Comparison of ENCODE assay signal across 25 cellular contexts in the genomic region with DNA sequence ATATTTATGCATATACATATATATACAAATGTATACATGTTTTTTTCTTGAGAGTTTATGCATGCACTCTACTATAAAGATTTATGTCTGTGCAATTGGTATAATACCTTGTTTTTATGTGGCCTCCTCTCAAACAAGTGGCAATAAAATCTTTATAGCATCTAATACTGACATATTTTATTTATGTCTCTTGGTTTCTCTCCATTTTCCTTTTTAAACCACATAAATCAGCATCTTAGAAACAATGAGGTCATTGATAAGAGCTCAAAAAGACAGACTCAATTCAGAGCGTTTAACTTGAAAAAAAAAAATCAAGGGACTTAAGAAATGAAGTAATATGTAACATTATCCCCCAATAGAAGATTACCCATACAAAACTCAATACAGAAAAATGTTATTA.
"Had no signal": no experiment of that assay in that cellular context is flagged by ENCODE, and none has a peak within 500 bp of the region (broad histone marks: within the 10 kb centered on the region; RNA-seq: fewer than 3 reads in every experiment).

No MANE protein-coding gene starts in this region.

- H3K9me3 ChIP-seq: left ventricle myocardium inferior, ovary, prostate gland, sigmoid colon, spleen, suprapubic skin, thoracic aorta, tibial artery, uterus had no signal

- H3K9me3 Mint-ChIP-seq: nephron progenitor cell; stimulated activated naive CD8-positive, alpha-beta T cell treated with anti-CD3 and anti-CD28 coated beads, Interleukin-15, Interleukin-2, amounts not matched to agents 100 ng/mL and 50 ng/mL, for 24 hours; type B pancreatic cell had no signal

- H3K4me1 ChIP-seq: left ventricle myocardium inferior, prostate gland, sigmoid colon, spleen, suprapubic skin, tibial artery, uterus had no signal

- H3K27ac Mint-ChIP-seq: mesothelial cell of epicardium; naive B cell; natural killer cell; nephron progenitor cell; stimulated activated effector memory CD8-positive, alpha-beta T cell treated with anti-CD3 and anti-CD28 coated beads, Interleukin-12 subunit alpha, Interleukin-12 subunit beta, amount 100 ng/mL, for 72 hours; stimulated activated naive CD8-positive, alpha-beta T cell treated with anti-CD3 and anti-CD28 coated beads, Interleukin-15, Interleukin-2, amounts not matched to agents 100 ng/mL and 50 ng/mL, for 24 hours; type B pancreatic cell had no signal

- H3K27me3 Mint-ChIP-seq: naive B cell; stimulated activated naive CD8-positive, alpha-beta T cell treated with anti-CD3 and anti-CD28 coated beads, Interleukin-15, Interleukin-2, amounts not matched to agents 100 ng/mL and 50 ng/mL, for 24 hours; type B pancreatic cell had no signal

- H3K4me3 ChIP-seq: left ventricle myocardium inferior, lung, ovary, prostate gland, sigmoid colon, spleen, suprapubic skin, thoracic aorta, tibial artery, uterus had no signal

- H3K36me3 ChIP-seq: left ventricle myocardium inferior, ovary, prostate gland, sigmoid colon, spleen, suprapubic skin, thoracic aorta, tibial artery, uterus had no signal

- H3K27ac ChIP-seq: left ventricle myocardium inferior, ovary, prostate gland, sigmoid colon, spleen, suprapubic skin, thoracic aorta, tibial artery, uterus had no signal

- ATAC-seq: natural killer cell; right cardiac atrium; stimulated activated effector memory CD8-positive, alpha-beta T cell treated with anti-CD3 and anti-CD28 coated beads, Interleukin-12 subunit alpha, Interleukin-12 subunit beta, amount 100 ng/mL, for 72 hours had no signal

- H3K4me1 Mint-ChIP-seq: naive B cell; natural killer cell; nephron progenitor cell; stimulated activated effector memory CD8-positive, alpha-beta T cell treated with anti-CD3 and anti-CD28 coated beads, Interleukin-12 subunit alpha, Interleukin-12 subunit beta, amount 100 ng/mL, for 72 hours had no signal

- DNase-seq: islet precursor cell; left ventricle myocardium inferior; mesendoderm; naive B cell; natural killer cell; nephron progenitor cell; ovary; posterior cingulate gyrus; retina; right cardiac atrium; sigmoid colon; small intestine; spleen; stimulated activated CD4-positive, alpha-beta T cell treated with anti-CD3 and anti-CD28 coated beads, Interleukin-4, amount 100 ng/mL, for 24 hours; stimulated activated naive CD4-positive, alpha-beta T cell; tibial artery; uterus had no signal

- H3K36me3 Mint-ChIP-seq: mesothelial cell of epicardium; naive B cell; natural killer cell; stimulated activated effector memory CD8-positive, alpha-beta T cell treated with anti-CD3 and anti-CD28 coated beads, Interleukin-12 subunit alpha, Interleukin-12 subunit beta, amount 100 ng/mL, for 72 hours; type B pancreatic cell had no signal

- H3K4me3 Mint-ChIP-seq: mesothelial cell of epicardium; naive B cell; natural killer cell; nephron progenitor cell; stimulated activated effector memory CD8-positive, alpha-beta T cell treated with anti-CD3 and anti-CD28 coated beads, Interleukin-12 subunit alpha, Interleukin-12 subunit beta, amount 100 ng/mL, for 72 hours; stimulated activated naive CD8-positive, alpha-beta T cell treated with anti-CD3 and anti-CD28 coated beads, Interleukin-15, Interleukin-2, amounts not matched to agents 100 ng/mL and 50 ng/mL, for 24 hours; type B pancreatic cell had no signal

- H3K27me3 ChIP-seq: ovary, sigmoid colon, spleen, suprapubic skin, tibial artery, uterus had no signal
